ENCODE assay signal across 25 cellular contexts in genomic region chr16:8916541-8917225, GRCh38. TPM values are rescaled to one million over a fixed set of nuclear protein-coding genes. Genes with fewer than 3 reads are reported as not detected.
DNase-seq lines count a peak whose midpoint lies in the region; ATAC-seq and FAIRE-seq lines count a peak whose summit lies in the region.
"Had no signal": no experiment of that assay in that cellular context is flagged by ENCODE, and none has a peak within 500 bp of the region (broad histone marks: within the 10 kb centered on the region; RNA-seq: fewer than 3 reads in every experiment).

No MANE protein-coding gene starts in this region.

- peaks cover 86% of the 10 kb centered on the region for H3K4me1 Mint-ChIP-seq in activated naive CD4-positive, alpha-beta T cell treated with anti-CD3 and anti-CD28 coated beads, Interleukin-2, amount 10 ng/mL, durations not matched to agents 7 days and 5 days
- peaks cover 39% of the 10 kb centered on the region for H3K4me1 Mint-ChIP-seq in stimulated activated effector memory CD8-positive, alpha-beta T cell treated with anti-CD3 and anti-CD28 coated beads, Interleukin-12 subunit alpha, Interleukin-12 subunit beta, amount 100 ng/mL, for 72 hours

- H3K9me3 Mint-ChIP-seq in activated naive CD4-positive, alpha-beta T cell treated with anti-CD3 and anti-CD28 coated beads, Interleukin-2, amount 10 ng/mL, durations not matched to agents 7 days and 5 days = no peaks in the 10 kb centered on the region
- no peaks in the 10 kb centered on the region for H3K9me3 Mint-ChIP-seq in activated naive CD4-positive, alpha-beta T cell treated with anti-CD3 and anti-CD28 coated beads, Interleukin-2, amount 50 U/mL, for 72 hours
- no peaks in the 10 kb centered on the region for H3K9me3 Mint-ChIP-seq in stimulated activated effector memory CD8-positive, alpha-beta T cell treated with anti-CD3 and anti-CD28 coated beads, Interleukin-12 subunit alpha, Interleukin-12 subunit beta, amount 100 ng/mL, for 72 hours
- H3K9me3 Mint-ChIP-seq: natural killer cell had no signal

- peak overlapping the region; percentile 58 for H3K27ac Mint-ChIP-seq in activated naive CD4-positive, alpha-beta T cell treated with anti-CD3 and anti-CD28 coated beads, Interleukin-2, amount 10 ng/mL, durations not matched to agents 7 days and 5 days
- peak overlapping the region; percentile 37 to 47 for H3K27ac Mint-ChIP-seq in activated naive CD4-positive, alpha-beta T cell treated with anti-CD3 and anti-CD28 coated beads, Interleukin-2, amount 50 U/mL, for 72 hours
- peak overlapping the region; percentile 43 for H3K27ac Mint-ChIP-seq in stimulated activated effector memory CD8-positive, alpha-beta T cell treated with anti-CD3 and anti-CD28 coated beads, Interleukin-12 subunit alpha, Interleukin-12 subunit beta, amount 100 ng/mL, for 72 hours

- no peaks in the 10 kb centered on the region for H3K27me3 Mint-ChIP-seq in activated naive CD4-positive, alpha-beta T cell treated with anti-CD3 and anti-CD28 coated beads, Interleukin-2, amount 10 ng/mL, durations not matched to agents 7 days and 5 days

- H3K36me3 Mint-ChIP-seq in activated naive CD4-positive, alpha-beta T cell treated with anti-CD3 and anti-CD28 coated beads, Interleukin-2, amount 10 ng/mL, durations not matched to agents 7 days and 5 days = peaks cover 84% of the 10 kb centered on the region
- peaks cover 14 to 53% of the 10 kb centered on the region in 2 donors for H3K36me3 Mint-ChIP-seq in activated naive CD4-positive, alpha-beta T cell treated with anti-CD3 and anti-CD28 coated beads, Interleukin-2, amount 50 U/mL, for 72 hours
- peaks cover 100% of the 10 kb centered on the region for H3K36me3 Mint-ChIP-seq in stimulated activated effector memory CD8-positive, alpha-beta T cell treated with anti-CD3 and anti-CD28 coated beads, Interleukin-12 subunit alpha, Interleukin-12 subunit beta, amount 100 ng/mL, for 72 hours

- DNase-seq in activated naive CD4-positive, alpha-beta T cell treated with anti-CD3 and anti-CD28 coated beads, Interleukin-2, amount 10 ng/mL, durations not matched to agents 7 days and 5 days = no peak
- DNase-seq in activated naive CD4-positive, alpha-beta T cell treated with Interleukin-2 at 50 U/mL for 16 hours = no peak
- peak; percentile 23 for DNase-seq in OCI-M1 (lab: John Stamatoyannopoulos, UW)
- no peak for DNase-seq in activated naive CD4-positive, alpha-beta T cell treated with anti-CD3 and anti-CD28 coated beads, Interleukin-2, amount 50 U/mL, for 72 hours (ENCODE audit: low spot score in 2 of 2)
- DNase-seq in stimulated activated effector memory CD8-positive, alpha-beta T cell treated with anti-CD3 and anti-CD28 coated beads, Interleukin-12 subunit alpha, Interleukin-12 subunit beta, amount 100 ng/mL, for 72 hours (ENCODE audit: low spot score in 2 of 2) = no peak
- no peak for DNase-seq in DMS79 treated with DMSO at 0.1 percent for 48 hours (lab: John Stamatoyannopoulos, UW)
- no peak for DNase-seq in HuH-7 (ENCODE audit: low spot score)
- DNase-seq in RCC 7860 (ENCODE audit: low spot score) = no peak
- DNase-seq: activated CD4-positive, alpha-beta T cell treated with anti-CD3 and anti-CD28 coated beads for 4 hours; activated T-cell treated with anti-CD3 and anti-CD28 coated beads for 4 hours; C1 segment of cervical spinal cord; colonic mucosa; GOT3; head of caudate nucleus; mesendoderm; natural killer cell; NCI-H1417 treated with DMSO at 0.1 percent for 48 hours; NCI-H446; pancreas; stimulated activated CD4-positive, alpha-beta T cell treated with anti-CD3 and anti-CD28 coated beads, Interleukin-15, amount 100 ng/mL, for 24 hours; uterus had no signal

- ATAC-seq in activated naive CD4-positive, alpha-beta T cell treated with anti-CD3 and anti-CD28 coated beads, Interleukin-2, amount 50 U/mL, for 72 hours = no peak
- ATAC-seq in stimulated activated effector memory CD8-positive, alpha-beta T cell treated with anti-CD3 and anti-CD28 coated beads, Interleukin-12 subunit alpha, Interleukin-12 subunit beta, amount 100 ng/mL, for 72 hours = no peak
- ATAC-seq: natural killer cell, pancreas, Right ventricle myocardium inferior, sciatic nerve had no signal

- no peak overlapping the region for H3K4me3 Mint-ChIP-seq in activated naive CD4-positive, alpha-beta T cell treated with anti-CD3 and anti-CD28 coated beads, Interleukin-2, amount 10 ng/mL, durations not matched to agents 7 days and 5 days
- no peak overlapping the region for H3K4me3 Mint-ChIP-seq in stimulated activated effector memory CD8-positive, alpha-beta T cell treated with anti-CD3 and anti-CD28 coated beads, Interleukin-12 subunit alpha, Interleukin-12 subunit beta, amount 100 ng/mL, for 72 hours
- H3K4me3 Mint-ChIP-seq: natural killer cell had no signal

- CTCF ChIA-PET in activated naive CD4-positive, alpha-beta T cell treated with anti-CD3 and anti-CD28 coated beads, Interleukin-2, amount 10 ng/mL, durations not matched to agents 7 days and 5 days (lab: Charles Lee) = interaction anchor here (0.8 to 1.1 kb wide), 2 partner anchors 14 to 92 kb away, joined by 3 to 4 read pairs; no protein-coding TSS in a partner anchor

- FAIRE-seq in RCC 7860 (lab: Jason Lieb, UNC) = no peak
- FAIRE-seq: pancreas had no signal

RNA-seq across cellular contexts. Expression of gene LITAFD, which starts 34.5 kb away (rescaled TPM):
- total RNA-seq in activated naive CD4-positive, alpha-beta T cell treated with anti-CD3 and anti-CD28 coated beads, Interleukin-2, amount 50 U/mL, for 72 hours = not detected
- total RNA-seq: colonic mucosa, fibroblast of lung, OCI-LY7, pancreas, Right ventricle myocardium inferior, sciatic nerve, uterus had no signal

RNA-seq across cellular contexts. Expression of gene USP7, which starts 47.0 kb away (rescaled TPM):
- total RNA-seq in activated naive CD4-positive, alpha-beta T cell treated with anti-CD3 and anti-CD28 coated beads, Interleukin-2, amount 50 U/mL, for 72 hours = 100 to 1,000 TPM; 154 to 171 TPM

RNA-seq across cellular contexts. Expression of gene CARHSP1, which starts 47.9 kb away (rescaled TPM):
- 100 to 1,000 TPM in 1 of 2 donors, 10 to 100 TPM in 1; 88.1 to 106 TPM for total RNA-seq in activated naive CD4-positive, alpha-beta T cell treated with anti-CD3 and anti-CD28 coated beads, Interleukin-2, amount 50 U/mL, for 72 hours
